2 cellular contexts compared by ENCODE assay signal in the genomic region with DNA sequence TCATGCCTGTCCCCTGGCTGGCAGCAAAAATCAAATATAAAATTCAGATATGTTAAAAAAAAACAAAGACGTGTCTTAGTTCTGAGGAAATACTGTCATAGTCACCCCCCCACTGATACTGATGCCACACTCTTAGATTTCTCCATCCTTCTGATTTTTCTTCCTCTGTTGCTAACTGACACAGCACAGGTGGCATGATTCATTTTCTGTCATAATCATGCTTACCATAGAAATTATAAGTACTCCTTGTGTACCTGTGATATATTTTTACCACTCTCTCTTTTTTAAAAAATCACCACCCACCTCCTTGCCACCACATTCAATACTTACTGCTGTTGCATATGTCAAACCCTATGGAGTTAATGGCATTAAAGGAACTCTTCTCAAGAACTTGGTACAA.
TF ChIP-seq lines count a peak whose summit lies in the region.

No MANE protein-coding gene starts in this region.

TF ChIP-seq in SK-N-SH, 30 proteins besides CTCF, POLR2A, EP300 and RAD21:
- no peak for TF ChIP-seq PBX3 (IDR thresholded peaks at IDR 0.05)
- TF ChIP-seq MXI1 (IDR thresholded peaks at IDR 0.05; ENCODE audit: low read depth, low read length) = no peak
- no peak for TF ChIP-seq FOSL2 (IDR thresholded peaks at IDR 0.05; ENCODE audit: borderline replicate concordance, low read depth)
- TF ChIP-seq TAF1 (IDR thresholded peaks at IDR 0.05; ENCODE audit: borderline replicate concordance, low read depth, low read length) = no peak
- TF ChIP-seq, protein P1, sequence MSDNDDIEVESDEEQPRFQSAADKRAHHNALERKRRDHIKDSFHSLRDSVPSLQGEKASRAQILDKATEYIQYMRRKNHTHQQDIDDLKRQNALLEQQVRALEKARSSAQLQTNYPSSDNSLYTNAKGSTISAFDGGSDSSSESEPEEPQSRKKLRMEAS (IDR thresholded peaks at IDR 0.05; ENCODE audit: low read depth) = no peak
- no peak for TF ChIP-seq USF2 (IDR thresholded peaks at IDR 0.05; ENCODE audit: borderline replicate concordance, low read depth, low read length)
- TF ChIP-seq RFX5 (IDR thresholded peaks at IDR 0.05; ENCODE audit: low read length) = no peak

TF ChIP-seq in SK-N-SH treated with all-trans-retinoic acid at 6 μM for 48 hours, 23 proteins besides CTCF, POLR2A, EP300 and RAD21:
- TF ChIP-seq GLIS3 (CRISPR knock-in tag; IDR thresholded peaks at IDR 0.05) (no peak), CSDC2 (CRISPR knock-in tag; IDR thresholded peaks at IDR 0.05) (no peak), RARB (CRISPR knock-in tag; IDR thresholded peaks at IDR 0.05) (no peak), ZFP3 (CRISPR knock-in tag; IDR thresholded peaks at IDR 0.05) (no peak)
- TF ChIP-seq, protein P2, sequence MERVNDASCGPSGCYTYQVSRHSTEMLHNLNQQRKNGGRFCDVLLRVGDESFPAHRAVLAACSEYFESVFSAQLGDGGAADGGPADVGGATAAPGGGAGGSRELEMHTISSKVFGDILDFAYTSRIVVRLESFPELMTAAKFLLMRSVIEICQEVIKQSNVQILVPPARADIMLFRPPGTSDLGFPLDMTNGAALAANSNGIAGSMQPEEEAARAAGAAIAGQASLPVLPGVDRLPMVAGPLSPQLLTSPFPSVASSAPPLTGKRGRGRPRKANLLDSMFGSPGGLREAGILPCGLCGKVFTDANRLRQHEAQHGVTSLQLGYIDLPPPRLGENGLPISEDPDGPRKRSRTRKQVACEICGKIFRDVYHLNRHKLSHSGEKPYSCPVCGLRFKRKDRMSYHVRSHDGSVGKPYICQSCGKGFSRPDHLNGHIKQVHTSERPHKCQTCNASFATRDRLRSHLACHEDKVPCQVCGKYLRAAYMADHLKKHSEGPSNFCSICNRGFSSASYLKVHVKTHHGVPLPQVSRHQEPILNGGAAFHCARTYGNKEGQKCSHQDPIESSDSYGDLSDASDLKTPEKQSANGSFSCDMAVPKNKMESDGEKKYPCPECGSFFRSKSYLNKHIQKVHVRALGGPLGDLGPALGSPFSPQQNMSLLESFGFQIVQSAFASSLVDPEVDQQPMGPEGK (CRISPR knock-in tag; IDR thresholded peaks at IDR 0.05; ENCODE audit: borderline replicate concordance) = no peak
